27 cellular contexts compared by ENCODE assay signal in the genomic region with DNA sequence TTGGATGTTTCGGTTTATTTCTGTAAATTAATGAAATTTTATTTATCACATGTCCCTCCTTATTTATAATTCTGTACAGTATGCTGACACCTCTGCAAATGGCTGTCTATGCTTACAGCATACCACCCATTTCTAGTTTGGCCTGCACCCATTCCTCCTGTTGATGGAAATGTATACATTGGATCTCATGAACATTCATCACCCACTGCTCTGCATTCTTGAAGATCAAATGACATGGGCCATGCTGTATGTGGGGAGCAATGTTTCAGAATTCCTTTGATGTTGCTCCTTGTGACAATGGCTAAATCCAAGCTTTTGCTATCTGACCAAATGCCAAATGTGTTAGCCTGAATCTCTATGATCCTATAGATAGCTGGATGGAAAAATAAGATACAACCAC. TPM values are rescaled to one million over a fixed set of nuclear protein-coding genes. Genes with fewer than 3 reads are reported as not detected.
"Had no signal": no experiment of that assay in that cellular context is flagged by ENCODE, and none has a peak within 500 bp of the region (broad histone marks: within the 10 kb centered on the region; RNA-seq: fewer than 3 reads in every experiment).

No MANE protein-coding gene starts in this region.

- H3K27ac ChIP-seq: left ventricle myocardium inferior, ovary, right atrium auricular region, right lobe of liver, spleen, tibial nerve, uterus had no signal

- H3K4me3 Mint-ChIP-seq: immature natural killer cell; memory B cell; naive thymus-derived CD8-positive, alpha-beta T cell; stimulated activated memory B cell treated with anti-CD40 and anti-IgM and Interleukin-4, amounts not matched to agents 10 μg/mL and 1 μg/mL and 100 μg/mL, for 72 hours; stimulated activated naive CD8-positive, alpha-beta T cell treated with anti-CD3 and anti-CD28 coated beads, Interleukin-15, amount 100 ng/mL, for 72 hours; type B pancreatic cell had no signal

- H3K9me3 ChIP-seq: left ventricle myocardium inferior, ovary, right atrium auricular region, right lobe of liver, tibial nerve, uterus had no signal

- H3K4me1 Mint-ChIP-seq: immature natural killer cell; naive thymus-derived CD8-positive, alpha-beta T cell; stimulated activated memory B cell treated with anti-CD40 and anti-IgM and Interleukin-4, amounts not matched to agents 10 μg/mL and 1 μg/mL and 100 μg/mL, for 72 hours; stimulated activated naive CD8-positive, alpha-beta T cell treated with anti-CD3 and anti-CD28 coated beads, Interleukin-15, amount 100 ng/mL, for 72 hours had no signal

- DNase-seq: head of caudate nucleus; hypothalamus; immature natural killer cell; kidney; left colon; left ventricle myocardium inferior; naive thymus-derived CD8-positive, alpha-beta T cell; ovary; right lobe of liver; spleen; stimulated activated CD4-positive, alpha-beta T cell treated with anti-CD3 and anti-CD28 coated beads, Interleukin-4, amount 100 ng/mL, for 4 hours; stimulated activated CD8-positive, alpha-beta memory T cell treated with anti-CD3 and anti-CD28 coated beads, Interleukin-4, amount 100 ng/mL, for 48 hours; stimulated activated naive CD4-positive, alpha-beta T cell treated with Interleukin-2 at 50 U/mL for 16 hours; stimulated activated naive CD8-positive, alpha-beta T cell treated with anti-CD3 and anti-CD28 coated beads, Interleukin-15, amount 100 ng/mL, for 72 hours; substantia nigra; uterus had no signal

- ATAC-seq: left colon; naive thymus-derived CD8-positive, alpha-beta T cell; right lobe of liver; stimulated activated memory B cell treated with anti-CD40 and anti-IgM and Interleukin-4, amounts not matched to agents 10 μg/mL and 1 μg/mL and 100 μg/mL, for 72 hours; stimulated activated naive CD8-positive, alpha-beta T cell treated with anti-CD3 and anti-CD28 coated beads, Interleukin-15, amount 100 ng/mL, for 72 hours had no signal

- H3K27me3 ChIP-seq: ovary, right atrium auricular region, right lobe of liver, spleen, tibial nerve, uterus had no signal

- H3K36me3 ChIP-seq: left ventricle myocardium inferior, ovary, right atrium auricular region, right lobe of liver, spleen, tibial nerve, uterus had no signal

- H3K27me3 Mint-ChIP-seq: progenitor cell of endocrine pancreas, type B pancreatic cell had no signal

- FAIRE-seq: islet of Langerhans, kidney had no signal

- H3K36me3 Mint-ChIP-seq: immature natural killer cell; memory B cell; stimulated activated memory B cell treated with anti-CD40 and anti-IgM and Interleukin-4, amounts not matched to agents 10 μg/mL and 1 μg/mL and 100 μg/mL, for 72 hours had no signal

- H3K27ac Mint-ChIP-seq: immature natural killer cell; memory B cell; naive thymus-derived CD8-positive, alpha-beta T cell; progenitor cell of endocrine pancreas; stimulated activated memory B cell treated with anti-CD40 and anti-IgM and Interleukin-4, amounts not matched to agents 10 μg/mL and 1 μg/mL and 100 μg/mL, for 72 hours; stimulated activated naive CD8-positive, alpha-beta T cell treated with anti-CD3 and anti-CD28 coated beads, Interleukin-15, amount 100 ng/mL, for 72 hours had no signal

- H3K4me1 ChIP-seq: uterus had no signal

- H3K4me3 ChIP-seq: left ventricle myocardium inferior, lung, ovary, right atrium auricular region, right lobe of liver, skin epidermis, spleen, tibial nerve, uterus had no signal

- H3K9me3 Mint-ChIP-seq: immature natural killer cell had no signal

RNA-seq across cellular contexts. Expression of a gene that starts 55.3 kb away (rescaled TPM):
- total RNA-seq: naive thymus-derived CD8-positive, alpha-beta T cell; omental fat pad; spleen; temporal lobe; tibial nerve had no signal
- polyA plus RNA-seq: immature natural killer cell; naive thymus-derived CD8-positive, alpha-beta T cell; ovary had no signal
